Comparison of ENCODE assay signal across 10 cellular contexts in the genomic region with DNA sequence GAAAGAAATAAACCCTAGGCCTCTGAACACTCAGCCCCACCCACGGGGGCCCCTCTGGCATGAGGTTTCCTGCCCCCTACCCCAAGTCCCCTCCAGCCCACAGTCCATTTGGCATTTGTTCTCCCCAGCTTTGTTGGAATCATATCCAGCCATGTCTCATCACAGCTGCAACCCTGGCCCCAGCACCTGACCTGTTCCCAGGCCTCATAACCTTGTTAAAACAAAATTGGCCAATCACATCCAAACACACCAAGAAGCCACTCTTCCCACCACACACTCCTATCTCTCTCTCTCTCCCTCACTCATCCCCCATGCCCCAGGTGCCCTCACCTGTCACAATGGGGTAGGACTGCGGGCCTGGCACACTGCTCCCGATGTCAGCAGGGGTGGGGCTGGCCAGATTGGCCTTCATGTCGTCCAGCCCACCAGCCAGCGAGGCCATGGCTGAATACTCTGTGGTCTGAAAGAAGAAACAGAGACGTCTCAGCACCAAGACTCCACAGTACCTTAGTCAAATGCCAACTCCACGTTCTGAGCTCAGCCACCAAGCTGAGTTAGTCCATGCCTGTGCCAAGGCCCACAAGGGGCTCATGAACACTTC.
"Had no signal": no experiment of that assay in that cellular context is flagged by ENCODE, and none has a peak within 500 bp of the region (broad histone marks: within the 10 kb centered on the region; RNA-seq: fewer than 3 reads in every experiment).

No MANE protein-coding gene starts in this region.

- H3K9me3 Mint-ChIP-seq: activated CD4-positive, alpha-beta memory T cell treated with anti-CD3 and anti-CD28 coated beads, Interleukin-2, amount 10 ng/mL, durations not matched to agents 7 days and 5 days; natural killer cell had no signal

- H3K36me3 ChIP-seq: thyroid gland had no signal

- H3K27ac ChIP-seq: thyroid gland had no signal

- H3K4me3 ChIP-seq: lung, thyroid gland had no signal

- H3K27ac Mint-ChIP-seq: activated CD4-positive, alpha-beta memory T cell treated with anti-CD3 and anti-CD28 coated beads, Interleukin-2, amount 10 ng/mL, durations not matched to agents 7 days and 5 days; natural killer cell had no signal

- ATAC-seq: left colon, natural killer cell had no signal

- DNase-seq: activated CD4-positive, alpha-beta memory T cell treated with anti-CD3 and anti-CD28 coated beads, Interleukin-2, amount 10 ng/mL, durations not matched to agents 7 days and 5 days; foreskin melanocyte; left colon; natural killer cell; stimulated activated CD4-positive, alpha-beta T cell treated with anti-CD3 and anti-CD28 coated beads, Interleukin-4, amount 100 ng/mL, for 1 hour; stimulated activated CD8-positive, alpha-beta memory T cell treated with anti-CD3 and anti-CD28 coated beads, Interleukin-4, amount 100 ng/mL, for 48 hours; T1000; thyroid gland had no signal

- H3K9me3 ChIP-seq: thyroid gland had no signal

- H3K36me3 Mint-ChIP-seq: natural killer cell had no signal

- H3K27me3 ChIP-seq: thyroid gland had no signal

- H3K4me3 Mint-ChIP-seq: activated CD4-positive, alpha-beta memory T cell treated with anti-CD3 and anti-CD28 coated beads, Interleukin-2, amount 10 ng/mL, durations not matched to agents 7 days and 5 days; natural killer cell had no signal

- FAIRE-seq: colon had no signal

- H3K4me1 ChIP-seq: thyroid gland had no signal
